1 cellular context compared by ENCODE assay signal in genomic region chr2:84293791-84294380, GRCh38.
A peak's percentile ranks its signal among the peaks of the same experiment; 100 is the strongest.
TF ChIP-seq lines count a peak whose summit lies in the region.

No MANE protein-coding gene starts in this region.

TF ChIP-seq in HepG2, 621 proteins besides CTCF, POLR2A, EP300 and RAD21 (continued from another document and continues in another):
- TF ChIP-seq HMGXB3 (CRISPR knock-in tag; IDR thresholded peaks at IDR 0.05; ENCODE audit: borderline replicate concordance) = peak; percentile 83; the same call in 1 of the 2 replicates
- TF ChIP-seq RFXAP (CRISPR knock-in tag; IDR thresholded peaks at IDR 0.05; ENCODE audit: borderline replicate concordance) = peak; percentile 70; the same call in 1 of the 2 replicates
- TF ChIP-seq FIP1L1 (IDR thresholded peaks at IDR 0.05; ENCODE audit: borderline replicate concordance, insufficient read depth, low read depth, low read length) = no peak
- TF ChIP-seq ZBTB7B (CRISPR knock-in tag; IDR thresholded peaks at IDR 0.05) = peak; percentile 95
- no peak for TF ChIP-seq GPN1 (CRISPR knock-in tag; IDR thresholded peaks at IDR 0.05; ENCODE audit: borderline replicate concordance)
- TF ChIP-seq ZNF703 (CRISPR knock-in tag; IDR thresholded peaks at IDR 0.05; ENCODE audit: borderline replicate concordance) = no peak; the same call in none of the 2 replicates
- no peak for TF ChIP-seq ELK4 (CRISPR knock-in tag; IDR thresholded peaks at IDR 0.05; ENCODE audit: borderline replicate concordance)
- TF ChIP-seq ZNF570 (CRISPR knock-in tag; IDR thresholded peaks at IDR 0.05; ENCODE audit: borderline replicate concordance) = no peak
- TF ChIP-seq ZNF256 (CRISPR knock-in tag; conservative IDR thresholded peaks at IDR 0.05) = 0 out of 2 replicates have a peak, but pooled peaks have one; percentile 13
- TF ChIP-seq ZNF180 (CRISPR knock-in tag; IDR thresholded peaks at IDR 0.05; ENCODE audit: borderline replicate concordance, low read depth) = no peak
- peak; percentile 83; the same call in 1 of the 2 replicates for TF ChIP-seq ZFP90 (CRISPR knock-in tag; IDR thresholded peaks at IDR 0.05; ENCODE audit: borderline replicate concordance)
- TF ChIP-seq, protein P1, sequence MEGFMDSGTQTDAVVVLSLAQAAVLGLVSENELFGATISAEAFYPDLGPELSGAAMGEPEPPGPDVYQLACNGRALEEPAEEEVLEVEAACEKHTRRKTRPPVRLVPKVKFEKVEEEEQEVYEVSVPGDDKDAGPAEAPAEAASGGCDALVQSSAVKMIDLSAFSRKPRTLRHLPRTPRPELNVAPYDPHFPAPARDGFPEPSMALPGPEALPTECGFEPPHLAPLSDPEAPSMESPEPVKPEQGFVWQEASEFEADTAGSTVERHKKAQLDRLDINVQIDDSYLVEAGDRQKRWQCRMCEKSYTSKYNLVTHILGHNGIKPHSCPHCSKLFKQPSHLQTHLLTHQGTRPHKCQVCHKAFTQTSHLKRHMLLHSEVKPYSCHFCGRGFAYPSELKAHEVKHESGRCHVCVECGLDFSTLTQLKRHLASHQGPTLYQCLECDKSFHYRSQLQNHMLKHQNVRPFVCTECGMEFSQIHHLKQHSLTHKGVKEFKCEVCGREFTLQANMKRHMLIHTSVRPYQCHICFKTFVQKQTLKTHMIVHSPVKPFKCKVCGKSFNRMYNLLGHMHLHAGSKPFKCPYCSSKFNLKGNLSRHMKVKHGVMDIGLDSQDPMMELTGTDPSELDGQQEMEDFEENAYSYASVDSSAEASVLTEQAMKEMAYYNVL (CRISPR knock-in tag; IDR thresholded peaks at IDR 0.05; ENCODE audit: borderline replicate concordance) = peak; percentile 99
- peak; percentile 96 for TF ChIP-seq FOXJ3 (CRISPR knock-in tag; IDR thresholded peaks at IDR 0.05; ENCODE audit: borderline replicate concordance)
- 0 out of 2 replicates have a peak, but pooled peaks have one; percentile 17 for TF ChIP-seq CREB1 (IDR thresholded peaks at IDR 0.05)
- peak; percentile 87 for TF ChIP-seq CREB1 (CRISPR knock-in tag; IDR thresholded peaks at IDR 0.05)
- TF ChIP-seq NR2C2 (CRISPR knock-in tag; IDR thresholded peaks at IDR 0.05; ENCODE audit: borderline replicate concordance) = peak; percentile 90
- no peak for TF ChIP-seq ZC3H4 (CRISPR knock-in tag; IDR thresholded peaks at IDR 0.05; ENCODE audit: borderline replicate concordance)
- TF ChIP-seq GABPB1 (CRISPR knock-in tag; IDR thresholded peaks at IDR 0.05) = peak; percentile 61
- TF ChIP-seq SOX6 (IDR thresholded peaks at IDR 0.05) = no peak
- TF ChIP-seq SOX6 (CRISPR knock-in tag; IDR thresholded peaks at IDR 0.05) = peak; percentile 98
- TF ChIP-seq TRIM24 (CRISPR knock-in tag; IDR thresholded peaks at IDR 0.05) = peak; percentile 98
- TF ChIP-seq, protein P2, sequence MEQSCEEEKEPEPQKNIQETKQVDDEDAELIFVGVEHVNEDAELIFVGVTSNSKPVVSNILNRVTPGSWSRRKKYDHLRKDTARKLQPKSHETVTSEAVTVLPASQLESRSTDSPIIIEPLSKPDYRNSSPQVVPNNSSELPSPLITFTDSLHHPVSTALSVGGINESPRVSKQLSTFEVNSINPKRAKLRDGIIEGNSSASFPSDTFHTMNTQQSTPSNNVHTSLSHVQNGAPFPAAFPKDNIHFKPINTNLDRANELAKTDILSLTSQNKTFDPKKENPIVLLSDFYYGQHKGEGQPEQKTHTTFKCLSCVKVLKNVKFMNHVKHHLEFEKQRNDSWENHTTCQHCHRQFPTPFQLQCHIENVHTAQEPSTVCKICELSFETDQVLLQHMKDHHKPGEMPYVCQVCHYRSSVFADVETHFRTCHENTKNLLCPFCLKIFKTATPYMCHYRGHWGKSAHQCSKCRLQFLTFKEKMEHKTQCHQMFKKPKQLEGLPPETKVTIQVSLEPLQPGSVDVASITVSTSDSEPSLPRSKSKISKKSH (CRISPR knock-in tag; IDR thresholded peaks at IDR 0.05; ENCODE audit: borderline replicate concordance) = no peak
- TF ChIP-seq ZNF549 (CRISPR knock-in tag; IDR thresholded peaks at IDR 0.05) = no peak
- TF ChIP-seq POLR2AphosphoS2 (IDR thresholded peaks at IDR 0.05; ENCODE audit: low read depth, low read length) = no peak
- TF ChIP-seq SALL2 (CRISPR knock-in tag; IDR thresholded peaks at IDR 0.05) = no peak
- peak; percentile 65 for TF ChIP-seq GATAD1 (CRISPR knock-in tag; IDR thresholded peaks at IDR 0.05)
- peak; percentile 94; the same call in 1 of the 2 replicates for TF ChIP-seq ZNF747 (CRISPR knock-in tag; IDR thresholded peaks at IDR 0.05; ENCODE audit: borderline replicate concordance)
- TF ChIP-seq MYNN (CRISPR knock-in tag; IDR thresholded peaks at IDR 0.05; ENCODE audit: low read depth) = no peak
- TF ChIP-seq TFDP2 (CRISPR knock-in tag; IDR thresholded peaks at IDR 0.05) = peak; percentile 75; the same call in 1 of the 2 replicates
- TF ChIP-seq ELF4 (CRISPR knock-in tag; IDR thresholded peaks at IDR 0.05; ENCODE audit: borderline replicate concordance) = no peak
- 0 out of 2 replicates have a peak, but pooled peaks have one; percentile 54 for TF ChIP-seq THAP7 (CRISPR knock-in tag; IDR thresholded peaks at IDR 0.05)
- TF ChIP-seq KDM5B (CRISPR knock-in tag; IDR thresholded peaks at IDR 0.05; ENCODE audit: borderline replicate concordance) = peak; percentile 79; the same call in 1 of the 2 replicates
- TF ChIP-seq YEATS4 (CRISPR knock-in tag; IDR thresholded peaks at IDR 0.05; ENCODE audit: borderline replicate concordance) = peak; percentile 82; the same call in 1 of the 2 replicates
- TF ChIP-seq PREB (CRISPR knock-in tag; IDR thresholded peaks at IDR 0.05) = no peak
- TF ChIP-seq ZNF773 (CRISPR knock-in tag; IDR thresholded peaks at IDR 0.05; ENCODE audit: borderline replicate concordance) = no peak
- no peak for TF ChIP-seq GMEB2 (CRISPR knock-in tag; IDR thresholded peaks at IDR 0.05; ENCODE audit: low read depth)
- peak; percentile 91 for TF ChIP-seq PHF5A (CRISPR knock-in tag; IDR thresholded peaks at IDR 0.05; ENCODE audit: low read depth, unreplicated experiment)
- peak; percentile 95 for TF ChIP-seq MEIS1 (CRISPR knock-in tag; IDR thresholded peaks at IDR 0.05; ENCODE audit: borderline replicate concordance)
- no peak for TF ChIP-seq PHF20 (CRISPR knock-in tag; IDR thresholded peaks at IDR 0.05)
- no peak; the same call in 1 of the 2 replicates for TF ChIP-seq ZNF816 (CRISPR knock-in tag; IDR thresholded peaks at IDR 0.05; ENCODE audit: borderline replicate concordance)
- TF ChIP-seq, protein P3, sequence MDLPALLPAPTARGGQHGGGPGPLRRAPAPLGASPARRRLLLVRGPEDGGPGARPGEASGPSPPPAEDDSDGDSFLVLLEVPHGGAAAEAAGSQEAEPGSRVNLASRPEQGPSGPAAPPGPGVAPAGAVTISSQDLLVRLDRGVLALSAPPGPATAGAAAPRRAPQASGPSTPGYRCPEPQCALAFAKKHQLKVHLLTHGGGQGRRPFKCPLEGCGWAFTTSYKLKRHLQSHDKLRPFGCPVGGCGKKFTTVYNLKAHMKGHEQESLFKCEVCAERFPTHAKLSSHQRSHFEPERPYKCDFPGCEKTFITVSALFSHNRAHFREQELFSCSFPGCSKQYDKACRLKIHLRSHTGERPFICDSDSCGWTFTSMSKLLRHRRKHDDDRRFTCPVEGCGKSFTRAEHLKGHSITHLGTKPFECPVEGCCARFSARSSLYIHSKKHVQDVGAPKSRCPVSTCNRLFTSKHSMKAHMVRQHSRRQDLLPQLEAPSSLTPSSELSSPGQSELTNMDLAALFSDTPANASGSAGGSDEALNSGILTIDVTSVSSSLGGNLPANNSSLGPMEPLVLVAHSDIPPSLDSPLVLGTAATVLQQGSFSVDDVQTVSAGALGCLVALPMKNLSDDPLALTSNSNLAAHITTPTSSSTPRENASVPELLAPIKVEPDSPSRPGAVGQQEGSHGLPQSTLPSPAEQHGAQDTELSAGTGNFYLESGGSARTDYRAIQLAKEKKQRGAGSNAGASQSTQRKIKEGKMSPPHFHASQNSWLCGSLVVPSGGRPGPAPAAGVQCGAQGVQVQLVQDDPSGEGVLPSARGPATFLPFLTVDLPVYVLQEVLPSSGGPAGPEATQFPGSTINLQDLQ (CRISPR knock-in tag; IDR thresholded peaks at IDR 0.05) = no peak
- peak; percentile 95 for TF ChIP-seq SNAPC2 (CRISPR knock-in tag; IDR thresholded peaks at IDR 0.05)
- peak; percentile 94 for TF ChIP-seq ZGPAT (CRISPR knock-in tag; IDR thresholded peaks at IDR 0.05)
- TF ChIP-seq ZNF598 (CRISPR knock-in tag; IDR thresholded peaks at IDR 0.05; ENCODE audit: borderline replicate concordance) = 0 out of 2 replicates have a peak, but pooled peaks have one; percentile 41
- no peak for TF ChIP-seq GABPA (IDR thresholded peaks at IDR 0.05; ENCODE audit: low read depth, low read length)
- TF ChIP-seq GABPA (CRISPR knock-in tag; IDR thresholded peaks at IDR 0.05; ENCODE audit: low read depth) = peak; percentile 63
